Comparison of ENCODE assay signal across 35 cellular contexts in the genomic region with DNA sequence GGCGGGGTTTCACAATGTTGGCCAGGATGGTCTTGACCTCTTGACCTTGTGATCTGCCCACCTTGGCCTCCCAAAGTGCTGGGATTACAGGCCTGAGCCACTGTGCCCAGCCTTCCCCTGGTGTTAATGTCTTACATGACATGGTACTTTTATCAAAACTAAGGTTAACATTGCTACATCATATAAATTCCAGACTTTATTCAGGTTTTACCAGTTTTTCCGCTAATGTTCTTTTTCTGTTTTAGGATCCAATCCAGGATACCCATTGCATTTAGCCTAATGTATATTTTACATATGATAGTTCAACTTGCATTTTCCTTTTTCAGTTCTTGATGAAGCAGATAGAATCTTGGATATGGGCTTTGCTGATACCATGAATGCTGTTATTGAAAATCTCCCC.
"Had no signal": no experiment of that assay in that cellular context is flagged by ENCODE, and none has a peak within 500 bp of the region (broad histone marks: within the 10 kb centered on the region; RNA-seq: fewer than 3 reads in every experiment).

No MANE protein-coding gene starts in this region.

- FAIRE-seq: bronchial epithelial cell, TTC549 had no signal

- H3K27me3 Mint-ChIP-seq: activated B cell treated with CpG ODN at 0.5 μM for 24 hours; activated CD4-positive, alpha-beta memory T cell treated with anti-CD3 and anti-CD28 coated beads, Interleukin-2, amount 10 ng/mL, durations not matched to agents 7 days and 5 days; activated CD4-positive, alpha-beta T cell treated with anti-CD3 and anti-CD28 coated beads for 36 hours; activated CD8-positive, alpha-beta memory T cell treated with anti-CD3 and anti-CD28 coated beads, Interleukin-2, amount 10 ng/mL, durations not matched to agents 7 days and 5 days; activated naive CD4-positive, alpha-beta T cell treated with anti-CD3 and anti-CD28 coated beads, Interleukin-2, amount 10 ng/mL, durations not matched to agents 7 days and 5 days; activated naive CD4-positive, alpha-beta T cell treated with anti-CD3 and anti-CD28 coated beads, Interleukin-2, amount 50 U/mL, for 24 hours; activated naive CD8-positive, alpha-beta T cell; activated naive CD8-positive, alpha-beta T cell treated with anti-CD3 and anti-CD28 coated beads, Interleukin-2, amount 10 ng/mL, durations not matched to agents 7 days and 5 days; activated naive CD8-positive, alpha-beta T cell treated with anti-CD3 and anti-CD28 coated beads, Interleukin-2, amount 50 U/mL, for 24 hours; activated T-cell treated with anti-CD3 and anti-CD28 coated beads, Interleukin-2, amount 50 U/mL, for 24 hours; brain; central memory CD8-positive, alpha-beta T cell had no signal

- H3K27ac Mint-ChIP-seq: activated B cell treated with CpG ODN at 0.5 μM for 24 hours; activated CD4-positive, alpha-beta memory T cell treated with anti-CD3 and anti-CD28 coated beads, Interleukin-2, amount 10 ng/mL, durations not matched to agents 7 days and 5 days; activated CD4-positive, alpha-beta T cell treated with anti-CD3 and anti-CD28 coated beads for 36 hours; activated CD8-positive, alpha-beta memory T cell treated with anti-CD3 and anti-CD28 coated beads, Interleukin-2, amount 10 ng/mL, durations not matched to agents 7 days and 5 days; activated CD8-positive, alpha-beta T cell treated with anti-CD3 and anti-CD28 coated beads, Interleukin-2, amount 10 ng/mL, durations not matched to agents 7 days and 5 days; activated naive CD4-positive, alpha-beta T cell treated with anti-CD3 and anti-CD28 coated beads, Interleukin-2, amount 10 ng/mL, durations not matched to agents 7 days and 5 days; activated naive CD4-positive, alpha-beta T cell treated with anti-CD3 and anti-CD28 coated beads, Interleukin-2, amount 50 U/mL, for 24 hours; activated naive CD8-positive, alpha-beta T cell; activated naive CD8-positive, alpha-beta T cell treated with anti-CD3 and anti-CD28 coated beads, Interleukin-2, amount 10 ng/mL, durations not matched to agents 7 days and 5 days; activated naive CD8-positive, alpha-beta T cell treated with anti-CD3 and anti-CD28 coated beads, Interleukin-2, amount 50 U/mL, for 24 hours; activated T-cell treated with anti-CD3 and anti-CD28 coated beads, Interleukin-2, amount 50 U/mL, for 24 hours; activated T-helper 2 cell treated with anti-CD3 and anti-CD28 coated beads, Interferon-gamma antibody, Interleukin-2, Interleukin-4, amounts not matched to agents 10 μg/mL and 5 μg/mL and 100 μg/mL, durations not matched to agents 14 hours and 24 hours and 36 hours; brain; T-helper 1 cell treated with Interleukin-12 subunit alpha and Interleukin-12 subunit beta and Interleukin-4 antibody, amounts not matched to agents 30 μg/mL and 1 μg/mL, for 36 hours; T-helper 2 cell treated with Interferon-gamma antibody and Interleukin-4, amounts not matched to agents 5 μg/mL and 100 μg/mL, for 36 hours had no signal

- H3K4me3 Mint-ChIP-seq: activated B cell treated with CpG ODN at 0.5 μM for 24 hours; activated CD4-positive, alpha-beta memory T cell treated with anti-CD3 and anti-CD28 coated beads, Interleukin-2, amount 10 ng/mL, durations not matched to agents 7 days and 5 days; activated CD4-positive, alpha-beta T cell treated with anti-CD3 and anti-CD28 coated beads for 36 hours; activated CD8-positive, alpha-beta memory T cell treated with anti-CD3 and anti-CD28 coated beads, Interleukin-2, amount 10 ng/mL, durations not matched to agents 7 days and 5 days; activated CD8-positive, alpha-beta T cell treated with anti-CD3 and anti-CD28 coated beads, Interleukin-2, amount 10 ng/mL, durations not matched to agents 7 days and 5 days; activated naive CD4-positive, alpha-beta T cell treated with anti-CD3 and anti-CD28 coated beads, Interleukin-2, amount 10 ng/mL, durations not matched to agents 7 days and 5 days; activated naive CD4-positive, alpha-beta T cell treated with anti-CD3 and anti-CD28 coated beads, Interleukin-2, amount 50 U/mL, for 24 hours; activated naive CD8-positive, alpha-beta T cell; activated naive CD8-positive, alpha-beta T cell treated with anti-CD3 and anti-CD28 coated beads, Interleukin-2, amount 10 ng/mL, durations not matched to agents 7 days and 5 days; activated naive CD8-positive, alpha-beta T cell treated with anti-CD3 and anti-CD28 coated beads, Interleukin-2, amount 50 U/mL, for 24 hours; activated T-cell treated with anti-CD3 and anti-CD28 coated beads, Interleukin-2, amount 50 U/mL, for 24 hours; brain; central memory CD8-positive, alpha-beta T cell; T-helper 1 cell treated with Interleukin-12 subunit alpha and Interleukin-12 subunit beta and Interleukin-4 antibody, amounts not matched to agents 30 μg/mL and 1 μg/mL, for 36 hours; T-helper 2 cell treated with Interferon-gamma antibody and Interleukin-4, amounts not matched to agents 5 μg/mL and 100 μg/mL, for 36 hours had no signal

- H3K4me1 Mint-ChIP-seq: activated B cell treated with CpG ODN at 0.5 μM for 24 hours; brain; central memory CD8-positive, alpha-beta T cell had no signal

- H3K9me3 Mint-ChIP-seq: activated B cell treated with CpG ODN at 0.5 μM for 24 hours; activated CD4-positive, alpha-beta memory T cell treated with anti-CD3 and anti-CD28 coated beads, Interleukin-2, amount 10 ng/mL, durations not matched to agents 7 days and 5 days; activated naive CD4-positive, alpha-beta T cell treated with anti-CD3 and anti-CD28 coated beads, Interleukin-2, amount 10 ng/mL, durations not matched to agents 7 days and 5 days; activated naive CD4-positive, alpha-beta T cell treated with anti-CD3 and anti-CD28 coated beads, Interleukin-2, amount 50 U/mL, for 24 hours; activated naive CD8-positive, alpha-beta T cell treated with anti-CD3 and anti-CD28 coated beads, Interleukin-2, amount 50 U/mL, for 24 hours; activated T-cell treated with anti-CD3 and anti-CD28 coated beads, Interleukin-2, amount 50 U/mL, for 24 hours; central memory CD8-positive, alpha-beta T cell; T-helper 1 cell treated with Interleukin-12 subunit alpha and Interleukin-12 subunit beta and Interleukin-4 antibody, amounts not matched to agents 30 μg/mL and 1 μg/mL, for 36 hours; T-helper 2 cell treated with Interferon-gamma antibody and Interleukin-4, amounts not matched to agents 5 μg/mL and 100 μg/mL, for 36 hours had no signal

- DNase-seq: activated B cell treated with CpG ODN at 0.5 μM for 24 hours; activated CD4-positive, alpha-beta memory T cell treated with anti-CD3 and anti-CD28 coated beads, Interleukin-2, amount 10 ng/mL, durations not matched to agents 7 days and 5 days; activated CD4-positive, alpha-beta T cell treated with anti-CD3 and anti-CD28 coated beads for 1 hour; activated CD4-positive, alpha-beta T cell treated with anti-CD3 and anti-CD28 coated beads for 36 hours; activated CD4-positive, alpha-beta T cell treated with anti-CD3 and anti-CD28 coated beads for 48 hours; activated CD4-positive, alpha-beta T cell treated with anti-CD3 and anti-CD28 coated beads, Interleukin-2, amount 50 U/mL, for 1 hour; activated CD4-positive, alpha-beta T cell treated with anti-CD3 and anti-CD28 coated beads, Interleukin-2, amount 50 U/mL, for 4 hours; activated CD8-positive, alpha-beta memory T cell treated with anti-CD3 and anti-CD28 coated beads for 24 hours; activated CD8-positive, alpha-beta memory T cell treated with anti-CD3 and anti-CD28 coated beads, Interleukin-2, amount 10 ng/mL, durations not matched to agents 7 days and 5 days; activated CD8-positive, alpha-beta memory T cell treated with anti-CD3 and anti-CD28 coated beads, Interleukin-2, amount 50 U/mL, for 48 hours; activated CD8-positive, alpha-beta T cell treated with anti-CD3 and anti-CD28 coated beads, Interleukin-2, amount 10 ng/mL, durations not matched to agents 7 days and 5 days; activated effector memory CD4-positive, alpha-beta T cell treated with Interleukin-2 at 50 U/mL for 16 hours; activated gamma-delta T cell; activated naive CD4-positive, alpha-beta T cell treated with anti-CD3 and anti-CD28 coated beads, Interleukin-2, amount 10 ng/mL, durations not matched to agents 7 days and 5 days; activated naive CD4-positive, alpha-beta T cell treated with Interleukin-2 at 50 U/mL for 16 hours; activated naive CD8-positive, alpha-beta T cell treated with anti-CD3 and anti-CD28 coated beads, Interleukin-2, amount 10 ng/mL, durations not matched to agents 7 days and 5 days; activated naive CD8-positive, alpha-beta T cell treated with anti-CD3 and anti-CD28 coated beads, Interleukin-2, amount 50 U/mL, for 24 hours; activated T-cell treated with anti-CD3 and anti-CD28 coated beads, Interleukin-2, amount 50 U/mL, for 24 hours; activated T-cell treated with anti-CD3 and anti-CD28 coated beads, Interleukin-2, amount 50 U/mL, for 48 hours; amygdala; anterior cingulate cortex; caudate nucleus; cerebellar nuclear complex; T-helper 1 cell; T-helper 2 cell; T-helper 9 cell had no signal
